Comparison of ENCODE assay signal across 2 cellular contexts in the genomic region with DNA sequence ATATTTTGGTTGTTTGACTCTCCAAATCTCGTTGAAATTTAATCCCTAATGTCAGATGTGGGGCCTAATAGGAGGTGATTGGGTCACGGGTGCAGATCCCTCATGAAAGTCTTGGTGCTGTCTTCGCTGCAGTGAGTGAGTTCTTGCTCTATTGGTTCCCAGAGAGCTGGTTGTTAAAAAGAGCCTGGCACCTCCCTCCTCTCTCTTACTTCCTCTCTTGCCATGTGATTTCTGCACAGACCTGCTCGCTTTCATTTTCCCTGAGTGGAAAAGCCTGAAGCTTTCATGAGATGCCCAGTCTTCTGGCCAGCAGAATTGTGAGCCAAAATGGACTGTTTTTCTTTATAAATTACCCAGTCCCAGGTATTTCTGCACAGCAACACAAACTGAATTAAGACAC.
TF ChIP-seq lines count a peak whose summit lies in the region.

No MANE protein-coding gene starts in this region.

TF ChIP-seq in WTC11, 78 proteins besides CTCF, POLR2A, EP300 and RAD21 (continued from another document):
- TF ChIP-seq AR (CRISPR knock-in tag; IDR thresholded peaks at IDR 0.05) (no peak), TCF7 (CRISPR knock-in tag; IDR thresholded peaks at IDR 0.05; ENCODE audit: low read depth) (no peak)

TF ChIP-seq in SK-N-SH, 30 proteins besides CTCF, POLR2A, EP300 and RAD21 (continued from another document):
- TF ChIP-seq, protein P1, sequence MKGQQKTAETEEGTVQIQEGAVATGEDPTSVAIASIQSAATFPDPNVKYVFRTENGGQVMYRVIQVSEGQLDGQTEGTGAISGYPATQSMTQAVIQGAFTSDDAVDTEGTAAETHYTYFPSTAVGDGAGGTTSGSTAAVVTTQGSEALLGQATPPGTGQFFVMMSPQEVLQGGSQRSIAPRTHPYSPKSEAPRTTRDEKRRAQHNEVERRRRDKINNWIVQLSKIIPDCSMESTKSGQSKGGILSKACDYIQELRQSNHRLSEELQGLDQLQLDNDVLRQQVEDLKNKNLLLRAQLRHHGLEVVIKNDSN (IDR thresholded peaks at IDR 0.05; ENCODE audit: borderline replicate concordance, low read depth), result no peak
- TF ChIP-seq USF2 (IDR thresholded peaks at IDR 0.05; ENCODE audit: borderline replicate concordance, low read depth, low read length) (no peak), ELF1 (IDR thresholded peaks at IDR 0.05) (no peak)
